Comparison of ENCODE assay signal across 25 cellular contexts in genomic region chr5:142904421-142904820, GRCh38.
DNase-seq lines count a peak whose midpoint lies in the region; ATAC-seq and TF ChIP-seq lines count a peak whose summit lies in the region.
"Had no signal": no experiment of that assay in that cellular context is flagged by ENCODE, and none has a peak within 500 bp of the region (broad histone marks: within the 10 kb centered on the region; RNA-seq: fewer than 3 reads in every experiment).

No MANE protein-coding gene starts in this region.

- CTCF ChIA-PET in RWPE1 (lab: Yijun Ruan, JAX) = interaction anchor here (0.6 to 2.4 kb wide), 5 partner anchors 11 to 1028 kb away, joined by 3 to 8 read pairs (median 4); no protein-coding TSS in a partner anchor

- H3K27me3 ChIP-seq in colonic mucosa = no peaks in the 10 kb centered on the region
- H3K27me3 ChIP-seq: heart right ventricle, MG63, neutrophil had no signal

- TF ChIP-seq CTCF in RWPE1 (conservative IDR thresholded peaks at IDR 0.05; ENCODE audit: low read depth) (no peak), colonic mucosa (IDR thresholded peaks at IDR 0.05) (no peak)

- DNase-seq in HPDE6-E6E7 (ENCODE audit: extremely low spot score) (peak; percentile 89), RWPE1 (ENCODE audit: low spot score) (peak; percentile 97), epithelial cell of prostate (ENCODE audit: low read depth, low spot score) (peak; percentile 55), renal cortical epithelial cell (ENCODE audit: low read depth) (peak; percentile 87), colonic mucosa (no peak)
- DNase-seq: activated B cell treated with CpG ODN at 0.5 μM for 24 hours; activated CD4-positive, alpha-beta T cell treated with anti-CD3 and anti-CD28 coated beads, Interleukin-2, amount 50 U/mL, for 48 hours; activated CD8-positive, alpha-beta memory T cell treated with anti-CD3 and anti-CD28 coated beads, Interleukin-2, amount 50 U/mL, for 48 hours; activated effector memory CD4-positive, alpha-beta T cell treated with Interleukin-2 at 50 U/mL for 16 hours; activated naive CD8-positive, alpha-beta T cell treated with anti-CD3 and anti-CD28 coated beads, Interleukin-2, amount 50 U/mL, for 24 hours; cortex of kidney; heart right ventricle; immature natural killer cell; MG63; NCI-H1417 treated with DMSO at 0.1 percent for 48 hours; NCI-H2107; NCI-H524 treated with DMSO at 0.1 percent for 48 hours; small intestine; stimulated activated CD4-positive, alpha-beta T cell treated with anti-CD3 and anti-CD28 coated beads, Interleukin-4, amount 100 ng/mL, for 1 hour; stimulated activated naive CD4-positive, alpha-beta T cell treated with Interleukin-2 at 50 U/mL for 16 hours had no signal

- intact Hi-C loops in colonic mucosa (cut with DNase I) = no loop called here

- no peak for ATAC-seq in GM21786 (IDR thresholded peaks at IDR 0.05; ENCODE audit: unreplicated experiment)
- ATAC-seq in GM18873 (IDR thresholded peaks at IDR 0.05; ENCODE audit: low FRiP score, unreplicated experiment) = no peak
- ATAC-seq: activated naive CD8-positive, alpha-beta T cell treated with anti-CD3 and anti-CD28 coated beads, Interleukin-2, amount 50 U/mL, for 24 hours; GM23338; heart right ventricle had no signal

- peak overlapping the region; percentile 50; the same call in 1 of the 2 replicates for H3K27ac ChIP-seq in RWPE1
- no peak overlapping the region for H3K27ac ChIP-seq in epithelial cell of prostate
- H3K27ac ChIP-seq in colonic mucosa = no peak overlapping the region
- H3K27ac ChIP-seq: neutrophil had no signal

- H3K9me3 ChIP-seq in colonic mucosa = no peaks in the 10 kb centered on the region
- H3K9me3 ChIP-seq: heart right ventricle, MG63 had no signal

- H3K4me3 ChIP-seq in colonic mucosa = no peak overlapping the region
- H3K4me3 ChIP-seq: GM23338, heart right ventricle, lung, MG63 had no signal

- POLR2A ChIA-PET in RWPE1 (lab: Yijun Ruan, JAX; ENCODE audit: low non-redundant PET) = no interaction called here

- no peaks in the 10 kb centered on the region for H3K4me1 ChIP-seq in colonic mucosa

- no peaks in the 10 kb centered on the region for H3K36me3 ChIP-seq in colonic mucosa
- H3K36me3 ChIP-seq: MG63 had no signal

- no peak overlapping the region for H3K9ac ChIP-seq in colonic mucosa (ENCODE audit: low read depth in 2 of 2, low read length in 2 of 2)
